ENCODE assay signal across 8 cellular contexts in the genomic region with DNA sequence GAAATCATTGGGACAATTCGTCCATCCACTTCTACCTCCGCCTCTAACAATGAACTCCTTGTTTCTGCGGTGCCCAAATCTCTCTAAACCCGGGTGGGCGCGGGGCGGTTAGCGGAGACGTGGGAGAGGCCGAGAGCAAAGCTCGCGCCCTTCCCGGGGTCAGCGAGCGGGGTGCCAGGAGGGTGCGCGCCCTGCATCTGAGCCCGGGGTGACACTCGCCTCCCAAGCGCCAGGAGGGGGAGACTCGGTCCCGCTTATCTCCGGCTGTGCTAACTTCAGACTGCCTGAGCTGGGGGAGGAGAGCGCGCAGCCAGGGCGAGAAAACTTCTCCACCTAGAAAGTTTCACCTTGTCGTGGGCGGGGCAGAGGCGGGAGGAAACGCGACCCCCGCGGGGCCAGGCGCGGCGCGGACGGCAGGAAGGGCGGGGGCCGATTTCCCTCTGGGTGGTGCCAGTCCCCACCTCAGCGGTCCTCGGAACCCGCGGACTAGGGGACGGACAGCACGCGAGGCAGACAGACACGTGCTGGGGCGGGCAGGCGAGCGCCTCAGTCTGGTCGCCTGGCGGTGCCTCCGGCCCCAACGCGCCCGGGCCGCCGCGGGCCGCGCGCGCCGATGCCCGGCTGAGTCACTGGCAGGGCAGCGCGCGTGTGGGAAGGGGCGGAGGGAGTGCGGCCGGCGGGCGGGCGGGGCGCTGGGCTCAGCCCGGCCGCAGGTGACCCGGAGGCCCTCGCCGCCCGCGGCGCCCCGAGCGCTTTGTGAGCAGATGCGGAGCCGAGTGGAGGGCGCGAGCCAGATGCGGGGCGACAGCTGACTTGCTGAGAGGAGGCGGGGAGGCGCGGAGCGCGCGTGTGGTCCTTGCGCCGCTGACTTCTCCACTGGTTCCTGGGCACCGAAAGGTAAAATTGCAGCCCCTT. TPM values are rescaled to one million over a fixed set of nuclear protein-coding genes. Genes with fewer than 3 reads are reported as not detected.
DNase-seq lines count a peak whose midpoint lies in the region; ATAC-seq and TF ChIP-seq lines count a peak whose summit lies in the region.

A gene (plus strand): TSS at position 516 of the 915 bp plus-strand sequence. CDS start 26,889 bp downstream, outside the sequence.

- WGBS in lung, 2 donors, result 1% methylated on average over 79 to 101 of the region's 101 CpGs

- no peaks in the 10 kb centered on the region for H3K4me1 ChIP-seq in endocrine pancreas (ENCODE audit: control insufficient read depth, insufficient read depth, low read length)
- peaks cover 0 to 4% of the 10 kb centered on the region in 2 donors for H3K4me1 ChIP-seq in lung (ENCODE audit: control insufficient read depth in 2 of 2, insufficient read depth in 2 of 2, low read length in 2 of 2)

- H3K36me3 ChIP-seq in endocrine pancreas (ENCODE audit: control insufficient read depth, insufficient read depth, low read length) (no peaks in the 10 kb centered on the region), lung (ENCODE audit: control insufficient read depth in 2 of 2, insufficient read depth in 2 of 2, low read length in 2 of 2) (no peaks in the 10 kb centered on the region)

- H3K4me3 ChIP-seq in WI38 (ENCODE audit: low read depth, low read length) (peak within 1 kb of the TSS; percentile 72), endocrine pancreas (ENCODE audit: control insufficient read depth, insufficient read depth, low read length) (peak within 1 kb of the TSS; percentile 52), lung (peak within 1 kb of the TSS; percentile 58)

- H3K27me3 ChIP-seq in endocrine pancreas (ENCODE audit: control insufficient read depth, insufficient read depth, low read length) (peaks cover 6% of the 10 kb centered on the region), lung (ENCODE audit: control insufficient read depth, insufficient read depth) (no peaks in the 10 kb centered on the region)

- peak within 1 kb of the TSS; percentile 85 to 88 for H3K27ac ChIP-seq in lung (ENCODE audit: low read depth in 1 of 2, low read length in 1 of 2)

- TF ChIP-seq CTCF in WI38 (IDR thresholded peaks at IDR 0.05; ENCODE audit: low read depth, low read length) (peak; percentile 66), lung (IDR thresholded peaks at IDR 0.05; ENCODE audit: control extremely low read depth, extremely low read depth) (peak; percentile 24)

- peak; percentile 1 to 2 for DNase-seq in activated CD4-positive, alpha-beta T cell treated with anti-CD3 and anti-CD28 coated beads for 4 hours
- no peak for DNase-seq in activated CD4-positive, alpha-beta T cell treated with anti-CD3 and anti-CD28 coated beads for 1 hour
- DNase-seq in NCI-H1092 treated with DMSO at 0.1 percent for 48 hours (lab: John Stamatoyannopoulos, UW) (peak; percentile 90), lung (ENCODE audit: low spot score) (peak; percentile 79)
- peak; percentile 34 to 48 for DNase-seq in stimulated activated CD8-positive, alpha-beta memory T cell treated with anti-CD3 and anti-CD28 coated beads, Interleukin-2, amount 100 ng/mL, for 48 hours (ENCODE audit: low read depth in 2 of 2)

- ATAC-seq in HG02623 (IDR thresholded peaks at IDR 0.05; ENCODE audit: unreplicated experiment) (peak; percentile 88), lung (ENCODE audit: insufficient read depth, low FRiP score) (peak; percentile 92)

- H3K9ac ChIP-seq in endocrine pancreas (ENCODE audit: control insufficient read depth, insufficient read depth, low read length), result peak within 1 kb of the TSS; percentile 60

- H3K9me3 ChIP-seq in endocrine pancreas (ENCODE audit: control insufficient read depth, low read length) (no peaks in the 10 kb centered on the region), lung (ENCODE audit: control insufficient read depth in 2 of 2, insufficient read depth in 1 of 2, low read length in 1 of 2) (no peaks in the 10 kb centered on the region)

RNA-seq across cellular contexts. Expression of the gene that starts here (rescaled TPM):
- 100 to 1,000 TPM in 1 of 2 donors, 10 to 100 TPM in 1; 66.5 to 106 TPM for total RNA-seq in lung
- polyA plus RNA-seq in lung, result 10 to 100 TPM; 16.3 to 16.5 TPM
